ENCODE assay signal across 25 cellular contexts in genomic region chr21:42075686-42076471, GRCh38. TPM values are rescaled to one million over a fixed set of nuclear protein-coding genes. Genes with fewer than 3 reads are reported as not detected.
"Had no signal": no experiment of that assay in that cellular context is flagged by ENCODE, and none has a peak within 500 bp of the region (broad histone marks: within the 10 kb centered on the region; RNA-seq: fewer than 3 reads in every experiment).

No MANE protein-coding gene starts in this region.

- H3K4me3 Mint-ChIP-seq: activated CD4-positive, alpha-beta T cell treated with anti-CD3 and anti-CD28 coated beads for 36 hours; activated naive CD8-positive, alpha-beta T cell treated with anti-CD3 and anti-CD28 coated beads for 36 hours; activated T-cell treated with anti-CD3 and anti-CD28 coated beads, Interleukin-2, amount 50 U/mL, for 24 hours; nephron; T-helper 2 cell treated with Interferon-gamma antibody and Interleukin-4, amounts not matched to agents 5 μg/mL and 100 μg/mL, for 36 hours had no signal

- H3K27ac ChIP-seq: heart right ventricle, lower lobe of right lung, parathyroid adenoma, testis, upper lobe of left lung, VCaP had no signal

- H2AFZ ChIP-seq: parathyroid adenoma had no signal

- H3K4me1 ChIP-seq: parathyroid adenoma, testis had no signal

- H3K27me3 Mint-ChIP-seq: activated CD4-positive, alpha-beta T cell treated with anti-CD3 and anti-CD28 coated beads for 36 hours; activated naive CD8-positive, alpha-beta T cell treated with anti-CD3 and anti-CD28 coated beads for 36 hours; activated T-cell treated with anti-CD3 and anti-CD28 coated beads, Interleukin-2, amount 50 U/mL, for 24 hours had no signal

- H3K4me3 ChIP-seq: heart right ventricle, lower lobe of right lung, testis, upper lobe of left lung had no signal

- H3K9ac ChIP-seq: parathyroid adenoma had no signal

- H3K79me2 ChIP-seq: parathyroid adenoma had no signal

- DNase-seq: activated CD4-positive, alpha-beta T cell treated with anti-CD3 and anti-CD28 coated beads for 36 hours; activated CD4-positive, alpha-beta T cell treated with anti-CD3 and anti-CD28 coated beads, Interleukin-2, amount 50 U/mL, for 4 hours; activated CD8-positive, alpha-beta memory T cell treated with anti-CD3 and anti-CD28 coated beads for 24 hours; activated CD8-positive, alpha-beta memory T cell treated with anti-CD3 and anti-CD28 coated beads, Interleukin-2, amount 50 U/mL, for 4 hours; activated naive CD4-positive, alpha-beta T cell; activated naive CD8-positive, alpha-beta T cell treated with anti-CD3 and anti-CD28 coated beads for 36 hours; activated T-cell treated with anti-CD3 and anti-CD28 coated beads, Interleukin-2, amount 50 U/mL, for 24 hours; amniotic stem cell; heart right ventricle; lower lobe of right lung; small intestine; stimulated activated CD4-positive, alpha-beta T cell treated with anti-CD3 and anti-CD28 coated beads, Interleukin-4, amount 100 ng/mL, for 1 hour; stimulated activated naive CD4-positive, alpha-beta T cell; testis had no signal

- H3K9me3 ChIP-seq: heart right ventricle, lower lobe of right lung, testis, upper lobe of left lung had no signal

- H3K27me3 ChIP-seq: testis, upper lobe of left lung had no signal

- H3K36me3 Mint-ChIP-seq: activated naive CD8-positive, alpha-beta T cell treated with anti-CD3 and anti-CD28 coated beads for 36 hours had no signal

- H3K4me1 Mint-ChIP-seq: activated CD4-positive, alpha-beta T cell treated with anti-CD3 and anti-CD28 coated beads for 36 hours had no signal

- ATAC-seq: activated CD4-positive, alpha-beta T cell treated with anti-CD3 and anti-CD28 coated beads for 36 hours; heart right ventricle; left lobe of liver; lower lobe of right lung; sciatic nerve; SK-N-SH treated with all-trans-retinoic acid at 6 μM for 48 hours had no signal

- H3K36me3 ChIP-seq: heart right ventricle, lower lobe of right lung, upper lobe of left lung had no signal

- H3K9me3 Mint-ChIP-seq: activated naive CD8-positive, alpha-beta T cell treated with anti-CD3 and anti-CD28 coated beads for 36 hours; activated T-cell treated with anti-CD3 and anti-CD28 coated beads, Interleukin-2, amount 50 U/mL, for 24 hours; activated T-helper 2 cell treated with anti-CD3 and anti-CD28 coated beads, Interferon-gamma antibody, Interleukin-2, Interleukin-4, amounts not matched to agents 10 μg/mL and 5 μg/mL and 100 μg/mL, durations not matched to agents 14 hours and 24 hours and 36 hours; nephron; T-helper 2 cell treated with Interferon-gamma antibody and Interleukin-4, amounts not matched to agents 5 μg/mL and 100 μg/mL, for 36 hours had no signal

- H3K27ac Mint-ChIP-seq: activated CD4-positive, alpha-beta T cell treated with anti-CD3 and anti-CD28 coated beads for 36 hours; activated naive CD8-positive, alpha-beta T cell treated with anti-CD3 and anti-CD28 coated beads for 36 hours; activated T-cell treated with anti-CD3 and anti-CD28 coated beads, Interleukin-2, amount 50 U/mL, for 24 hours; activated T-helper 2 cell treated with anti-CD3 and anti-CD28 coated beads, Interferon-gamma antibody, Interleukin-2, Interleukin-4, amounts not matched to agents 10 μg/mL and 5 μg/mL and 100 μg/mL, durations not matched to agents 14 hours and 24 hours and 36 hours; nephron; T-helper 2 cell treated with Interferon-gamma antibody and Interleukin-4, amounts not matched to agents 5 μg/mL and 100 μg/mL, for 36 hours had no signal

RNA-seq across cellular contexts. Expression of gene UMODL1, which starts 4.8 kb away (rescaled TPM):
- total RNA-seq: activated CD4-positive, alpha-beta T cell treated with anti-CD3 and anti-CD28 coated beads for 36 hours; activated naive CD8-positive, alpha-beta T cell treated with anti-CD3 and anti-CD28 coated beads for 36 hours; activated T-helper 2 cell treated with anti-CD3 and anti-CD28 coated beads, Interferon-gamma antibody, Interleukin-2, Interleukin-4, amounts not matched to agents 10 μg/mL and 5 μg/mL and 100 μg/mL, durations not matched to agents 14 hours and 24 hours and 36 hours; epithelial cell of proximal tubule; fibroblast of villous mesenchyme; sciatic nerve had no signal
- polyA plus RNA-seq: heart right ventricle had no signal
